ENCODE assay signal across 28 cellular contexts in genomic region chr12:71038960-71039359, GRCh38.
"Had no signal": no experiment of that assay in that cellular context is flagged by ENCODE, and none has a peak within 500 bp of the region (broad histone marks: within the 10 kb centered on the region; RNA-seq: fewer than 3 reads in every experiment).

No MANE protein-coding gene starts in this region.

- ATAC-seq: naive thymus-derived CD8-positive, alpha-beta T cell; natural killer cell treated with Interleukin-12 subunit alpha and Interleukin-12 subunit beta and Interleukin-15 and Interleukin-18, amount 100 ng/mL, for 72 hours; psoas muscle; right cardiac atrium; sciatic nerve; stimulated activated memory B cell treated with anti-CD40 and anti-IgM and Interleukin-4, amounts not matched to agents 10 μg/mL and 1 μg/mL and 100 μg/mL, for 72 hours; stimulated activated naive CD8-positive, alpha-beta T cell treated with anti-CD3 and anti-CD28 coated beads, Interleukin-15, amount 100 ng/mL, for 72 hours; stimulated activated naive CD8-positive, alpha-beta T cell treated with anti-CD3 and anti-CD28 coated beads, Interleukin-15, Interleukin-2, amounts not matched to agents 100 U/mL and 50 U/mL, for 24 hours; upper lobe of right lung had no signal

- H3K4me1 ChIP-seq: parathyroid adenoma, psoas muscle, spleen, suprapubic skin, testis, tibial artery, upper lobe of right lung, uterus had no signal

- H3K27me3 ChIP-seq: ovary, spleen, suprapubic skin, testis, tibial artery, transverse colon, upper lobe of right lung, uterus had no signal

- H3K36me3 ChIP-seq: ovary, spleen, suprapubic skin, tibial artery, transverse colon, upper lobe of right lung, uterus had no signal

- H2AFZ ChIP-seq: parathyroid adenoma had no signal

- H3K27ac ChIP-seq: ovary, parathyroid adenoma, psoas muscle, skin epidermis, spleen, suprapubic skin, testis, tibial artery, transverse colon, upper lobe of right lung, uterus had no signal

- H3K4me2 ChIP-seq: smooth muscle cell had no signal

- H3K9ac ChIP-seq: parathyroid adenoma had no signal

- H3K4me3 ChIP-seq: ovary, psoas muscle, skin epidermis, smooth muscle cell, spleen, suprapubic skin, testis, tibial artery, transverse colon, upper lobe of right lung, uterus had no signal

- DNase-seq: naive thymus-derived CD8-positive, alpha-beta T cell; nephron progenitor cell; occipital lobe; ovary; psoas muscle; right cardiac atrium; stimulated activated CD4-positive, alpha-beta T cell treated with anti-CD3 and anti-CD28 coated beads, Interleukin-12 subunit alpha, Interleukin-12 subunit beta, amount 100 ng/mL, for 4 hours; stimulated activated CD4-positive, alpha-beta T cell treated with anti-CD3 and anti-CD28 coated beads, Interleukin-1b, Interleukin-23, amount 100 ng/mL, for 48 hours; stimulated activated CD4-positive, alpha-beta T cell treated with anti-CD3 and anti-CD28 coated beads, Interleukin-4, amount 100 ng/mL, for 1 hour; stimulated activated CD4-positive, alpha-beta T cell treated with anti-CD3 and anti-CD28 coated beads, Interleukin-4, amount 100 ng/mL, for 4 hours; stimulated activated CD8-positive, alpha-beta memory T cell treated with anti-CD3 and anti-CD28 coated beads, Interleukin-4, amount 100 ng/mL, for 48 hours; stimulated activated naive CD4-positive, alpha-beta T cell; stimulated activated naive CD8-positive, alpha-beta T cell treated with anti-CD3 and anti-CD28 coated beads, Interleukin-15, amount 100 ng/mL, for 72 hours; stimulated activated naive CD8-positive, alpha-beta T cell treated with anti-CD3 and anti-CD28 coated beads, Interleukin-15, Interleukin-2, amounts not matched to agents 100 U/mL and 50 U/mL, for 24 hours; substantia nigra; testis; tibial artery; transverse colon; upper lobe of right lung; uterus had no signal

- H3K9me3 ChIP-seq: ovary, psoas muscle, spleen, suprapubic skin, testis, tibial artery, transverse colon, upper lobe of right lung, uterus had no signal
